ENCODE assay signal across 1 cellular context in the genomic region with DNA sequence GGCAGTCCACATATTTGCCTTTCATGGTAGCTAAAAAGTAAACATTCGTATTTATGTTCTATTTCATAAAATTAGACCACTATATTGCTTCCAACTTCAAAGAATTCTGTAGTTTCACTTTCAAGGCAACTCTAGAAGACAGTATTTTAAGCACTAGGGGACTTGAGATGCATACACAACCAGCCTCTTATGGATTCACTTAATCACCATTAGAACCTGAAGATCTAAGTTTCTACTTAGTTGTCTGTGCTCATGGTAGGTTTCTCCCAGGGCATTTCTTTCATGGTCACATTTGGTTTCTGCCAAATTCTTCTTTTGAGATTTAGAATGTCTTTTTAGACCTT.
TF ChIP-seq lines count a peak whose summit lies in the region.

No MANE protein-coding gene starts in this region.

TF ChIP-seq in HEK293T, 16 proteins besides CTCF, POLR2A, EP300 and RAD21 (continued from another document):
- TF ChIP-seq LEF1 (IDR thresholded peaks at IDR 0.05; ENCODE audit: borderline replicate concordance) (no peak), SUZ12 (IDR thresholded peaks at IDR 0.05) (no peak), NFRKB (IDR thresholded peaks at IDR 0.05) (no peak), FOXA1 (IDR thresholded peaks at IDR 0.05) (no peak), BHLHE40 (IDR thresholded peaks at IDR 0.05; ENCODE audit: borderline replicate concordance) (no peak), HDGF (IDR thresholded peaks at IDR 0.05; ENCODE audit: borderline replicate concordance) (no peak), CTBP1 (IDR thresholded peaks at IDR 0.05; ENCODE audit: borderline replicate concordance) (no peak), FOXK2 (IDR thresholded peaks at IDR 0.05) (no peak), ELF4 (IDR thresholded peaks at IDR 0.05) (no peak)
- TF ChIP-seq, protein P1, sequence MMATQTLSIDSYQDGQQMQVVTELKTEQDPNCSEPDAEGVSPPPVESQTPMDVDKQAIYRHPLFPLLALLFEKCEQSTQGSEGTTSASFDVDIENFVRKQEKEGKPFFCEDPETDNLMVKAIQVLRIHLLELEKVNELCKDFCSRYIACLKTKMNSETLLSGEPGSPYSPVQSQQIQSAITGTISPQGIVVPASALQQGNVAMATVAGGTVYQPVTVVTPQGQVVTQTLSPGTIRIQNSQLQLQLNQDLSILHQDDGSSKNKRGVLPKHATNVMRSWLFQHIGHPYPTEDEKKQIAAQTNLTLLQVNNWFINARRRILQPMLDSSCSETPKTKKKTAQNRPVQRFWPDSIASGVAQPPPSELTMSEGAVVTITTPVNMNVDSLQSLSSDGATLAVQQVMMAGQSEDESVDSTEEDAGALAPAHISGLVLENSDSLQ (IDR thresholded peaks at IDR 0.05): no peak
TF ChIP-seq in HEK293T: peak in this region for 0.
